In genomic region chr5:89080467-89081116, GRCh38 we compare ENCODE assay signal across 17 cellular contexts.
DNase-seq lines count a peak whose midpoint lies in the region; ATAC-seq and TF ChIP-seq lines count a peak whose summit lies in the region.
"Had no signal": no experiment of that assay in that cellular context is flagged by ENCODE, and none has a peak within 500 bp of the region (broad histone marks: within the 10 kb centered on the region; RNA-seq: fewer than 3 reads in every experiment).

No MANE protein-coding gene starts in this region.

- TF ChIP-seq CTCF in GM12865 (IDR thresholded peaks at IDR 0.05; ENCODE audit: insufficient read depth, low read depth, low read length, missing control alignments) (no peak), Loucy (conservative IDR thresholded peaks at IDR 0.05; ENCODE audit: low read length) (no peak)

- no peaks in the 10 kb centered on the region for H3K79me2 ChIP-seq in Loucy (ENCODE audit: insufficient read depth, low read length)

- no peak overlapping the region for H3K4me3 Mint-ChIP-seq in T-helper 17 cell
- H3K4me3 Mint-ChIP-seq: HFFc6, T-cell had no signal

- DNase-seq in GM12865 (ENCODE audit: low read depth) (peak; percentile 42), T-helper 17 cell (no peak), islet precursor cell (no peak), NOMO-1 treated with dmso at 0.1 percent for 144 hours (lab: John Stamatoyannopoulos, UW; ENCODE audit: unreplicated experiment) (no peak)
- DNase-seq in activated CD4-positive, alpha-beta T cell treated with anti-CD3 and anti-CD28 coated beads, Interleukin-2, amount 50 U/mL, for 48 hours = no peak
- DNase-seq: 8988T; C1 segment of cervical spinal cord; EL; HFFc6; NCI-H146; NCI-H2081 treated with DMSO at 0.1 percent for 48 hours; NCI-H345; NK-92 treated with Interleukin-12 subunit alpha and Interleukin-12 subunit beta, amount 100 ng/mL, for 24 hours; T-cell had no signal

- no peaks in the 10 kb centered on the region for H3F3A ChIP-seq in Loucy (ENCODE audit: low read depth)

- no peaks in the 10 kb centered on the region for H4K20me1 ChIP-seq in Loucy (ENCODE audit: insufficient read depth, low read length, poor library complexity, severe bottlenecking)

- H3K9ac ChIP-seq in Loucy (ENCODE audit: low read depth, low read length, poor library complexity, severe bottlenecking) = no peak overlapping the region

- H3K4me1 Mint-ChIP-seq in T-helper 17 cell = no peaks in the 10 kb centered on the region
- H3K4me1 Mint-ChIP-seq: T-cell had no signal

- ATAC-seq in GM18867 (IDR thresholded peaks at IDR 0.05; ENCODE audit: unreplicated experiment) (peak; percentile 41), HG02610 (IDR thresholded peaks at IDR 0.05; ENCODE audit: unreplicated experiment) (peak; percentile 57), T-helper 17 cell (no peak)
- ATAC-seq: T-cell had no signal

- H3K4me3 ChIP-seq in GM12865 (ENCODE audit: low read depth, low read length) = peak overlapping the region; percentile 18
- no peak overlapping the region for H3K4me3 ChIP-seq in Loucy (ENCODE audit: low read length, poor library complexity, severe bottlenecking)

- no peaks in the 10 kb centered on the region for H3K27me3 Mint-ChIP-seq in T-helper 17 cell
- H3K27me3 Mint-ChIP-seq: T-cell had no signal

- H3K9me3 ChIP-seq in Loucy (ENCODE audit: insufficient read depth, low read depth, low read length) = no peaks in the 10 kb centered on the region
- H3K9me3 ChIP-seq in T-helper 17 cell (ENCODE audit: control insufficient read depth, low read length, poor library complexity, severe bottlenecking) = no peaks in the 10 kb centered on the region

- no peak overlapping the region for H3K27ac Mint-ChIP-seq in T-helper 17 cell
- H3K27ac Mint-ChIP-seq: HFFc6, T-cell had no signal

- no peaks in the 10 kb centered on the region for H3K27me3 ChIP-seq in Loucy (ENCODE audit: insufficient read depth, low read length, poor library complexity, severe bottlenecking)

- no peaks in the 10 kb centered on the region for H3K36me3 ChIP-seq in Loucy (ENCODE audit: insufficient read depth, low read length)

- H3K36me3 Mint-ChIP-seq in T-helper 17 cell (ENCODE audit: low read depth) = no peaks in the 10 kb centered on the region
- H3K36me3 Mint-ChIP-seq: T-cell had no signal

- no peaks in the 10 kb centered on the region for H3K9me2 ChIP-seq in Loucy (replicated peaks; ENCODE audit: low read depth, low read length)

- no peak overlapping the region for H3K4me2 ChIP-seq in Loucy (ENCODE audit: low read depth, low read length, poor library complexity, severe bottlenecking)

- peaks cover 16% of the 10 kb centered on the region for H3K4me1 ChIP-seq in Loucy (ENCODE audit: insufficient read depth, low read length, poor library complexity, severe bottlenecking)

- H2AFZ ChIP-seq in Loucy (ENCODE audit: low read length) = peak overlapping the region; percentile 49; the same call in 1 of the 2 replicates
